32 cellular contexts compared by ENCODE assay signal in genomic region chr10:19031763-19032162, GRCh38. TPM values are rescaled to one million over a fixed set of nuclear protein-coding genes. Genes with fewer than 3 reads are reported as not detected.
"Had no signal": no experiment of that assay in that cellular context is flagged by ENCODE, and none has a peak within 500 bp of the region (broad histone marks: within the 10 kb centered on the region; RNA-seq: fewer than 3 reads in every experiment).

No MANE protein-coding gene starts in this region.

- DNase-seq: activated B cell treated with CpG ODN at 0.5 μM for 24 hours; activated CD4-positive, alpha-beta memory T cell treated with anti-CD3 and anti-CD28 coated beads for 36 hours; activated CD4-positive, alpha-beta T cell treated with anti-CD3 and anti-CD28 coated beads for 4 hours; activated CD4-positive, alpha-beta T cell treated with anti-CD3 and anti-CD28 coated beads, Interleukin-2, amount 10 ng/mL, durations not matched to agents 24 days and 14 days; activated CD4-positive, alpha-beta T cell treated with anti-CD3 and anti-CD28 coated beads, Interleukin-2, amount 50 U/mL, for 1 hour; activated CD4-positive, alpha-beta T cell treated with anti-CD3 and anti-CD28 coated beads, Interleukin-2, amount 50 U/mL, for 4 hours; activated CD4-positive, CD25-positive, alpha-beta regulatory T cell treated with anti-CD3 and anti-CD28 coated beads, Interleukin-2, amount 50 U/mL, for 72 hours; activated CD8-positive, alpha-beta memory T cell treated with anti-CD3 and anti-CD28 coated beads, Interleukin-2, amount 50 U/mL, for 4 hours; activated CD8-positive, alpha-beta T cell treated with anti-CD3 and anti-CD28 coated beads for 36 hours; activated effector memory CD4-positive, alpha-beta T cell treated with anti-CD3 and anti-CD28 coated beads, Interleukin-2, amount 50 U/mL, for 16 hours; activated gamma-delta T cell treated with Interleukin-2 at 50 U/mL for 16 hours; activated naive CD4-positive, alpha-beta T cell; activated naive CD4-positive, alpha-beta T cell treated with anti-CD3 and anti-CD28 coated beads for 36 hours; activated naive CD4-positive, alpha-beta T cell treated with anti-CD3 and anti-CD28 coated beads, Interleukin-2, amount 50 U/mL, for 16 hours; activated naive CD8-positive, alpha-beta T cell treated with anti-CD3 and anti-CD28 coated beads for 36 hours; activated T-cell treated with anti-CD3 and anti-CD28 coated beads for 4 hours; activated T-cell treated with anti-CD3 and anti-CD28 coated beads, Interleukin-2, amount 50 U/mL, for 1 hour; activated T-cell treated with anti-CD3 and anti-CD28 coated beads, Interleukin-2, amount 50 U/mL, for 4 hours; activated T-cell treated with anti-CD3 and anti-CD28 coated beads, Interleukin-2, amount 50 U/mL, for 72 hours; adrenal gland; amniotic stem cell; aorta; body of pancreas; brain microvascular endothelial cell; central memory CD4-positive, alpha-beta T cell; T-helper 1 cell; T-helper 2 cell; T-helper 9 cell had no signal

RNA-seq across cellular contexts. Expression of gene MALRD1, which starts 16.8 kb away (rescaled TPM):
- total RNA-seq: activated B cell treated with CpG ODN at 0.5 μM for 24 hours; activated CD4-positive, alpha-beta memory T cell treated with anti-CD3 and anti-CD28 coated beads for 36 hours; activated CD4-positive, alpha-beta T cell treated with anti-CD3 and anti-CD28 coated beads, Interleukin-2, amount 10 ng/mL, durations not matched to agents 24 days and 14 days; activated CD8-positive, alpha-beta memory T cell treated with anti-CD3 and anti-CD28 coated beads for 36 hours; activated naive CD4-positive, alpha-beta T cell treated with anti-CD3 and anti-CD28 coated beads for 36 hours; activated naive CD4-positive, alpha-beta T cell treated with anti-CD3 and anti-CD28 coated beads, Interleukin-2, amount 50 U/mL, for 72 hours; activated T-cell treated with anti-CD3 and anti-CD28 coated beads, Interleukin-2, amount 50 U/mL, for 4 hours; activated T-cell treated with anti-CD3 and anti-CD28 coated beads, Interleukin-2, amount 50 U/mL, for 72 hours; activated T-helper 1 cell treated with anti-CD3 and anti-CD28 coated beads, Interleukin-12 subunit alpha, Interleukin-12 subunit beta, Interleukin-2, Interleukin-4 antibody, amounts not matched to agents 30 ng/mL and 10 ng/mL and 1 ng/mL, durations not matched to agents 14 hours and 24 hours and 36 hours; activated T-helper 17 cell treated with anti-CD3 and anti-CD28 coated beads, Interleukin-2, amount 50 U/mL, for 72 hours had no signal
